Comparison of ENCODE assay signal across 17 cellular contexts in genomic region chr2:120565095-120565460, GRCh38.
DNase-seq lines count a peak whose midpoint lies in the region; ATAC-seq and TF ChIP-seq lines count a peak whose summit lies in the region.
"Had no signal": no experiment of that assay in that cellular context is flagged by ENCODE, and none has a peak within 500 bp of the region (broad histone marks: within the 10 kb centered on the region; RNA-seq: fewer than 3 reads in every experiment).

No MANE protein-coding gene starts in this region.

- 68 to 85% (median 71%) methylated on average over 5 to 8 of the region's 8 CpGs for WGBS in stomach, 5 donors

- TF ChIP-seq CTCF in stomach (IDR thresholded peaks at IDR 0.05) (no peak), A673 (conservative IDR thresholded peaks at IDR 0.05; ENCODE audit: low read depth, low read length) (no peak)

- POLR2A ChIA-PET in A673 (lab: Charles Lee; ENCODE audit: low non-redundant PET), result no interaction called here

- no peak overlapping the region for H3K4me3 ChIP-seq in stomach
- H3K4me3 ChIP-seq in A673 (ENCODE audit: low read depth, low read length, poor library complexity, severe bottlenecking), result no peak overlapping the region
- H3K4me3 ChIP-seq: BLaER1 had no signal

- intact Hi-C loops in Right ventricle myocardium inferior (cut with DNase I) (loop anchor here (5.0 kb wide), 2 partner anchors 87 to 223 kb away; no protein-coding TSS in a partner anchor), cardiac septum (cut with DNase I) (loop anchor here (5.0 kb wide), 1 partner anchor 112 kb away; no protein-coding TSS in a partner anchor), stomach (cut with DNase I; ENCODE audit: low total_unique reads) (no loop called here), A673 (cut with micrococcal nuclease; ENCODE audit: unreplicated experiment) (no loop called here)

- BruUV-seq in A673 (replicated peaks; lab: Mats Ljungman, UMichigan), result no TSS peak

- TF ChIP-seq POLR2A in stomach (IDR thresholded peaks at IDR 0.05), result no peak

- peak overlapping the region in 4 of 5 donors; percentile 41 to 61 (median 44) for H3K27ac ChIP-seq in stomach
- no peak overlapping the region for H3K27ac ChIP-seq in A673 (ENCODE audit: low read depth, low read length, poor library complexity, severe bottlenecking)
- H3K27ac ChIP-seq: 22Rv1, BLaER1 had no signal

- no peaks in the 10 kb centered on the region for H3K27me3 ChIP-seq in stomach
- no peaks in the 10 kb centered on the region for H3K27me3 ChIP-seq in A673 (replicated peaks; ENCODE audit: insufficient read depth, low read depth, low read length, poor library complexity)
- H3K27me3 ChIP-seq: BLaER1 had no signal

- H3K4me1 ChIP-seq in stomach, result peaks cover 19 to 43% (median 37%) of the 10 kb centered on the region in 4 donors
- no peaks in the 10 kb centered on the region for H3K4me1 ChIP-seq in A673 (ENCODE audit: insufficient read depth, low read length, poor library complexity, severe bottlenecking)

- no peak for TF ChIP-seq EP300 in stomach (IDR thresholded peaks at IDR 0.05)

- ATAC-seq in Right ventricle myocardium inferior, result no peak

- H3K9me3 ChIP-seq in stomach, result no peaks in the 10 kb centered on the region
- H3K9me3 ChIP-seq in A673 (ENCODE audit: low read depth, low read length, poor library complexity, severe bottlenecking), result no peaks in the 10 kb centered on the region
- H3K9me3 ChIP-seq: BLaER1, Caco-2 had no signal

- CTCF ChIA-PET in A673 (lab: Charles Lee), result no interaction called here

- DNase-seq in Right ventricle myocardium inferior (ENCODE audit: missing footprints) (peak; percentile 35), cardiac septum (ENCODE audit: low spot score) (no peak), RPMI8226 (peak; percentile 71), myocyte (ENCODE audit: low read depth) (peak; percentile 67), stomach (no peak), A673 (ENCODE audit: low spot score) (no peak), NCI-H146 treated with DMSO at 0.1 percent for 48 hours (lab: John Stamatoyannopoulos, UW; ENCODE audit: unreplicated experiment) (no peak)
- no peak for DNase-seq in activated T-cell treated with anti-CD3 and anti-CD28 coated beads, Interleukin-2, amount 50 U/mL, for 48 hours
- DNase-seq: AML-193; CD8-positive, alpha-beta memory T cell; DND-41; GDM1; HCEC 1CT; HFFc6 had no signal

- H3K36me3 ChIP-seq in stomach (no peaks in the 10 kb centered on the region), A673 (ENCODE audit: insufficient read depth, low read length, poor library complexity, severe bottlenecking) (no peaks in the 10 kb centered on the region)
- H3K36me3 ChIP-seq: BLaER1 had no signal

Comparison
In these comparisons a context has a peak if more than half of its experiments do, and no peak if none do; other contexts are left out.
1. DNase-seq: peak in Right ventricle myocardium inferior (single experiment), RPMI8226 (single experiment) and myocyte (single experiment); none in cardiac septum (single experiment), stomach (single experiment), A673 (single experiment), activated T-cell treated with anti-CD3 and anti-CD28 coated beads, Interleukin-2, amount 50 U/mL, for 48 hours (0 of 2) and NCI-H146 treated with DMSO at 0.1 percent for 48 hours (single experiment).
2. intact Hi-C loops: an anchor here in Right ventricle myocardium inferior (5.0 kb wide) and cardiac septum (5.0 kb wide); none called in stomach and A673.